Comparison of ENCODE assay signal across 14 cellular contexts in genomic region chr5:72525816-72526215, GRCh38. TPM values are rescaled to one million over a fixed set of nuclear protein-coding genes. Genes with fewer than 3 reads are reported as not detected.
DNase-seq lines count a peak whose midpoint lies in the region; ATAC-seq and TF ChIP-seq lines count a peak whose summit lies in the region.
"Had no signal": no experiment of that assay in that cellular context is flagged by ENCODE, and none has a peak within 500 bp of the region (broad histone marks: within the 10 kb centered on the region; RNA-seq: fewer than 3 reads in every experiment).

No MANE protein-coding gene starts in this region.

- H3K9me3 ChIP-seq in AG04450 (ENCODE audit: control insufficient read depth, insufficient read depth, low read length): no peaks in the 10 kb centered on the region

- CTCF ChIA-PET in AG04450 (lab: Charles Lee): no interaction called here

- H3K27ac ChIP-seq in AG04450 (ENCODE audit: low read depth, low read length): no peak overlapping the region
- no peak overlapping the region for H3K27ac ChIP-seq in HL-60 (replicated peaks)
- H3K27ac ChIP-seq in foreskin keratinocyte: no peak overlapping the region
- H3K27ac ChIP-seq: tibial nerve had no signal

- ATAC-seq in foreskin keratinocyte: no peak
- no peak for ATAC-seq in GM18511 (IDR thresholded peaks at IDR 0.05; ENCODE audit: unreplicated experiment)
- ATAC-seq in activated T-cell treated with anti-CD3 and anti-CD28 coated beads, Interleukin-2, amount 50 U/mL, for 4 hours: no peak
- ATAC-seq in left lobe of liver: no peak
- ATAC-seq: activated CD8-positive, alpha-beta T cell treated with anti-CD3 and anti-CD28 coated beads, Interleukin-2, amount 10 ng/mL, durations not matched to agents 7 days and 5 days; sciatic nerve had no signal

- no peaks in the 10 kb centered on the region for H3K9me3 Mint-ChIP-seq in activated T-cell treated with anti-CD3 and anti-CD28 coated beads, Interleukin-2, amount 50 U/mL, for 4 hours
- H3K9me3 Mint-ChIP-seq: activated naive CD4-positive, alpha-beta T cell treated with anti-CD3 and anti-CD28 coated beads, Interleukin-2, amount 50 U/mL, for 24 hours; T-helper 1 cell treated with Interleukin-12 subunit alpha and Interleukin-12 subunit beta and Interleukin-4 antibody, amounts not matched to agents 30 μg/mL and 1 μg/mL, for 36 hours had no signal

- H3K4me1 ChIP-seq in foreskin keratinocyte: no peaks in the 10 kb centered on the region
- H3K4me1 ChIP-seq: tibial nerve had no signal

- TF ChIP-seq CTCF in AG04450 (IDR thresholded peaks at IDR 0.05; ENCODE audit: low read depth, low read length) (no peak), HL-60 (IDR thresholded peaks at IDR 0.05; ENCODE audit: insufficient read depth, low read length) (no peak), foreskin keratinocyte (conservative IDR thresholded peaks at IDR 0.05) (no peak)

- no peak for TF ChIP-seq POLR2A in erythroblast (IDR thresholded peaks at IDR 0.05; ENCODE audit: low read length)

- H3K27me3 ChIP-seq in AG04450 (ENCODE audit: control insufficient read depth, insufficient read depth, low read length) (no peaks in the 10 kb centered on the region), HL-60 (ENCODE audit: insufficient read depth, poor library complexity, severe bottlenecking) (no peaks in the 10 kb centered on the region), foreskin keratinocyte (no peaks in the 10 kb centered on the region)
- H3K27me3 ChIP-seq: tibial nerve had no signal

- peaks cover 10% of the 10 kb centered on the region for H3K27me3 Mint-ChIP-seq in activated T-cell treated with anti-CD3 and anti-CD28 coated beads, Interleukin-2, amount 50 U/mL, for 4 hours (ENCODE audit: low read depth)

- POLR2A ChIA-PET in AG04450 (lab: Yijun Ruan, JAX): no interaction called here

- H3K36me3 Mint-ChIP-seq in activated T-cell treated with anti-CD3 and anti-CD28 coated beads, Interleukin-2, amount 50 U/mL, for 4 hours (ENCODE audit: insufficient read depth): no peaks in the 10 kb centered on the region
- H3K36me3 Mint-ChIP-seq: activated naive CD4-positive, alpha-beta T cell treated with anti-CD3 and anti-CD28 coated beads, Interleukin-2, amount 50 U/mL, for 24 hours had no signal

- no peak overlapping the region for H3K4me3 Mint-ChIP-seq in activated T-cell treated with anti-CD3 and anti-CD28 coated beads, Interleukin-2, amount 50 U/mL, for 4 hours
- H3K4me3 Mint-ChIP-seq: activated CD8-positive, alpha-beta T cell treated with anti-CD3 and anti-CD28 coated beads, Interleukin-2, amount 10 ng/mL, durations not matched to agents 7 days and 5 days; activated naive CD4-positive, alpha-beta T cell treated with anti-CD3 and anti-CD28 coated beads, Interleukin-2, amount 50 U/mL, for 24 hours; T-helper 1 cell treated with Interleukin-12 subunit alpha and Interleukin-12 subunit beta and Interleukin-4 antibody, amounts not matched to agents 30 μg/mL and 1 μg/mL, for 36 hours had no signal

- H3K4me3 ChIP-seq in AG04450 (ENCODE audit: low read depth, low read length) (no peak overlapping the region), HL-60 (replicated peaks; ENCODE audit: insufficient read depth, low read length) (no peak overlapping the region)
- H3K4me3 ChIP-seq: tibial nerve had no signal

- no peaks in the 10 kb centered on the region for H3K4me1 Mint-ChIP-seq in activated T-cell treated with anti-CD3 and anti-CD28 coated beads, Interleukin-2, amount 50 U/mL, for 4 hours (ENCODE audit: low read depth)
- H3K4me1 Mint-ChIP-seq: activated naive CD4-positive, alpha-beta T cell treated with anti-CD3 and anti-CD28 coated beads, Interleukin-2, amount 50 U/mL, for 24 hours had no signal

- peak; percentile 41 for DNase-seq in AG04450 (ENCODE audit: low read depth, low spot score)
- peak; percentile 1 to 39 for DNase-seq in HL-60 (ENCODE audit: low read depth in 1 of 2, low spot score in 1 of 2)
- DNase-seq in SKM-1 treated with dmso at 0.1 percent for 144 hours (lab: John Stamatoyannopoulos, UW; ENCODE audit: unreplicated experiment): peak; percentile 74
- DNase-seq in foreskin keratinocyte: peak; percentile 44 to 78
- no peak for DNase-seq in erythroblast (lab: John Stamatoyannopoulos, UW)
- DNase-seq in activated T-cell treated with anti-CD3 and anti-CD28 coated beads, Interleukin-2, amount 50 U/mL, for 4 hours: no peak
- no peak for DNase-seq in left lobe of liver (ENCODE audit: low spot score)
- DNase-seq: activated CD8-positive, alpha-beta T cell treated with anti-CD3 and anti-CD28 coated beads, Interleukin-2, amount 10 ng/mL, durations not matched to agents 7 days and 5 days; NCI-H1694 had no signal

RNA-seq across cellular contexts. Expression of gene ZNF366, which starts 18.6 kb away (rescaled TPM):
- not detected in 2 replicates for polyA plus RNA-seq in AG04450 (2011; rRNA removed)
- not detected in 2 replicates for polyA minus RNA-seq in AG04450 (2011; rRNA and poly(A)+ RNA removed)
- total RNA-seq in foreskin keratinocyte: not detected in 2 replicates
- polyA plus RNA-seq in foreskin keratinocyte: not detected in 2 replicates
- total RNA-seq in activated T-cell treated with anti-CD3 and anti-CD28 coated beads, Interleukin-2, amount 50 U/mL, for 4 hours: not detected
- total RNA-seq in left lobe of liver: 1.7 TPM
- total RNA-seq: activated CD8-positive, alpha-beta T cell treated with anti-CD3 and anti-CD28 coated beads, Interleukin-2, amount 10 ng/mL, durations not matched to agents 7 days and 5 days had no signal

Comparison
In these comparisons a context has a peak if more than half of its experiments do, and no peak if none do; other contexts are left out.
1. DNase-seq: peak in AG04450 (single experiment), HL-60 (2 of 2), SKM-1 treated with dmso at 0.1 percent for 144 hours (single experiment) and foreskin keratinocyte (2 of 2); none in erythroblast (0 of 2), activated T-cell treated with anti-CD3 and anti-CD28 coated beads, Interleukin-2, amount 50 U/mL, for 4 hours (single experiment) and left lobe of liver (single experiment).